In the genomic region with DNA sequence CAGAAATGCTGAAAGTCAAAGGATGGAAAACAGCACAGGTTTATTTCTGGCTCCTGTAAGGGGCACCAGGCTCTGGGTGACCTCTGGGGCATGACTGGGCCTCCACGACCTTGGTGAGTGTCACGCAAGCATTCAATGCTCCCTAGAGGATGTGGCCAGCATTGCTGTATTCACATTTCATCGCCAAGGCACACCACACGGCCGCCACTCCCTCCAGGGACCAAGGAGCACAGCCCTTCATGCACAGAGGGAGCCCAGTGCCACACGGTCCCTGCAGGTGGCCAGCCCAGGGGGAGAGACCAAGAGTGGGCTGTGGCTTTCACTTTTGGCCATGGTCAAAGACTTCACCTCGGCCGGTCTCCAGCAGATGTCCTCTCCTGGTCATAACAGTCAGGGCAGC, we compare ENCODE assay signal across 13 cellular contexts.
DNase-seq lines count a peak whose midpoint lies in the region; ATAC-seq, FAIRE-seq and TF ChIP-seq lines count a peak whose summit lies in the region.
"Had no signal": no experiment of that assay in that cellular context is flagged by ENCODE, and none has a peak within 500 bp of the region (broad histone marks: within the 10 kb centered on the region; RNA-seq: fewer than 3 reads in every experiment).

No MANE protein-coding gene starts in this region.

- no peak overlapping the region for H3K23ac ChIP-seq in H1 (ENCODE audit: insufficient read length)

- H3K36me3 Mint-ChIP-seq in activated CD8-positive, alpha-beta T cell treated with anti-CD3 and anti-CD28 coated beads for 36 hours (ENCODE audit: low read depth): no peaks in the 10 kb centered on the region
- no peaks in the 10 kb centered on the region for H3K36me3 Mint-ChIP-seq in activated CD8-positive, alpha-beta T cell treated with anti-CD3 and anti-CD28 coated beads, Interleukin-2, amount 10 ng/mL, durations not matched to agents 7 days and 5 days (ENCODE audit: low read depth)
- no peaks in the 10 kb centered on the region for H3K36me3 Mint-ChIP-seq in stimulated activated effector memory CD8-positive, alpha-beta T cell treated with anti-CD3 and anti-CD28 coated beads, Interleukin-12 subunit alpha, Interleukin-12 subunit beta, amount 100 ng/mL, for 72 hours
- no peaks in the 10 kb centered on the region for H3K36me3 Mint-ChIP-seq in CD14-positive monocyte

- no peak overlapping the region for H2AFZ ChIP-seq in H1 (ENCODE audit: low read length)

- no peak overlapping the region for H2AK5ac ChIP-seq in H1 (ENCODE audit: low read depth, low read length)

- TF ChIP-seq RAD21 in H1 (IDR thresholded peaks at IDR 0.05 in 1 of 2, conservative IDR thresholded peaks at IDR 0.05 in 1 of 2; ENCODE audit: low read depth in 2 of 2, low read length in 2 of 2): peak; percentile 56 to 70

- no peaks in the 10 kb centered on the region for H3K9me3 Mint-ChIP-seq in activated CD8-positive, alpha-beta T cell treated with anti-CD3 and anti-CD28 coated beads for 36 hours
- H3K9me3 Mint-ChIP-seq in activated CD8-positive, alpha-beta T cell treated with anti-CD3 and anti-CD28 coated beads, Interleukin-2, amount 10 ng/mL, durations not matched to agents 7 days and 5 days (ENCODE audit: insufficient read depth): no peaks in the 10 kb centered on the region
- no peaks in the 10 kb centered on the region for H3K9me3 Mint-ChIP-seq in stimulated activated effector memory CD8-positive, alpha-beta T cell treated with anti-CD3 and anti-CD28 coated beads, Interleukin-12 subunit alpha, Interleukin-12 subunit beta, amount 100 ng/mL, for 72 hours
- H3K9me3 Mint-ChIP-seq in CD14-positive monocyte: peaks cover 0 to 1% (median 0%) of the 10 kb centered on the region in 7 donors
- H3K9me3 Mint-ChIP-seq: central memory CD8-positive, alpha-beta T cell had no signal

- intact Hi-C loops in activated CD8-positive, alpha-beta T cell treated with anti-CD3 and anti-CD28 coated beads for 36 hours (cut with micrococcal nuclease): no loop called here
- intact Hi-C loops in CD14-positive monocyte (cut with micrococcal nuclease): no loop called here

- no peak overlapping the region for H2BK15ac ChIP-seq in H1 (ENCODE audit: low read length)

- H3K79me2 ChIP-seq in H1 (ENCODE audit: control insufficient read depth in 1 of 2, insufficient read depth in 2 of 2, low read length in 2 of 2): no peaks in the 10 kb centered on the region

- no peak for TF ChIP-seq CTCF in activated CD8-positive, alpha-beta T cell treated with anti-CD3 and anti-CD28 coated beads for 36 hours (IDR thresholded peaks at IDR 0.05)
- peak; percentile 36 to 43 (median 41) for TF ChIP-seq CTCF in H1 (IDR thresholded peaks at IDR 0.05; ENCODE audit: control extremely low read depth in 1 of 3, insufficient read depth in 1 of 3, low read depth in 1 of 3, low read length in 3 of 3)
- TF ChIP-seq CTCF in CD14-positive monocyte (IDR thresholded peaks at IDR 0.05): no peak
- no peak for TF ChIP-seq CTCF in suprapubic skin (IDR thresholded peaks at IDR 0.05)

- FAIRE-seq in H1 (lab: Jason Lieb, UNC): no peak
- FAIRE-seq: keratinocyte had no signal

- H4K5ac ChIP-seq in H1 (ENCODE audit: insufficient read length, low read depth, low read length): no peak overlapping the region

- H3K4me1 ChIP-seq in H1 (replicated peaks in 1 of 4; ENCODE audit: control insufficient read depth in 3 of 4, insufficient read depth in 4 of 4, low read length in 3 of 4) (peaks cover 0 to 10% (median 2%) of the 10 kb centered on the region in 4 experiments; a peak in 5 of 7 replicates), suprapubic skin (peaks cover 18% of the 10 kb centered on the region)

- H4K91ac ChIP-seq in H1 (replicated peaks; ENCODE audit: insufficient read length, low read length): no peak overlapping the region

- no peak overlapping the region for H3K4ac ChIP-seq in H1 (replicated peaks; ENCODE audit: insufficient read length, low read depth, low read length)

- TF ChIP-seq EP300 in H1 (IDR thresholded peaks at IDR 0.05; ENCODE audit: borderline replicate concordance in 1 of 2, low read depth in 2 of 2, low read length in 2 of 2) (no peak), suprapubic skin (IDR thresholded peaks at IDR 0.05) (no peak)

- 88% methylated on average over 8 of the region's 8 CpGs; no CpG with 5 or more reads in 1 of the 2 experiments for WGBS in H1 (ENCODE audit: extremely low coverage in 1 of 2, insufficient coverage in 1 of 2, insufficient read length in 1 of 2, insufficient replicate concordance in 2 of 2, low coverage in 1 of 2, low lambda C conversion rate in 2 of 2, missing lambda C conversion rate in 1 of 2), 2 experiments
- WGBS in suprapubic skin: 72% methylated on average over 5 of the region's 8 CpGs

- H3K27ac Mint-ChIP-seq in activated CD8-positive, alpha-beta T cell treated with anti-CD3 and anti-CD28 coated beads for 36 hours: no peak overlapping the region
- H3K27ac Mint-ChIP-seq in activated CD8-positive, alpha-beta T cell treated with anti-CD3 and anti-CD28 coated beads, Interleukin-2, amount 10 ng/mL, durations not matched to agents 7 days and 5 days: no peak overlapping the region
- no peak overlapping the region for H3K27ac Mint-ChIP-seq in stimulated activated effector memory CD8-positive, alpha-beta T cell treated with anti-CD3 and anti-CD28 coated beads, Interleukin-12 subunit alpha, Interleukin-12 subunit beta, amount 100 ng/mL, for 72 hours
- no peak overlapping the region for H3K27ac Mint-ChIP-seq in CD14-positive monocyte

- no peaks in the 10 kb centered on the region for H3K9me3 ChIP-seq in H1 (ENCODE audit: insufficient read depth in 2 of 2, low read depth in 1 of 2, low read length in 1 of 2)
- H3K9me3 ChIP-seq in suprapubic skin: no peaks in the 10 kb centered on the region
- H3K9me3 ChIP-seq: thyroid gland had no signal

- H3K27ac ChIP-seq in H1 (ENCODE audit: low read depth, low read length) (no peak overlapping the region), suprapubic skin (no peak overlapping the region)
- H3K27ac ChIP-seq: thyroid gland had no signal

- DNase-seq in activated CD8-positive, alpha-beta T cell treated with anti-CD3 and anti-CD28 coated beads for 36 hours: peak; percentile 24
- DNase-seq in activated CD8-positive, alpha-beta T cell treated with anti-CD3 and anti-CD28 coated beads, Interleukin-2, amount 10 ng/mL, durations not matched to agents 7 days and 5 days: no peak
- peak; percentile 11 for DNase-seq in NCI-H2171 (lab: John Stamatoyannopoulos, UW)
- no peak for DNase-seq in H1 (ENCODE audit: low read depth in 1 of 2, low spot score in 2 of 2)
- DNase-seq in stimulated activated effector memory CD8-positive, alpha-beta T cell treated with anti-CD3 and anti-CD28 coated beads, Interleukin-12 subunit alpha, Interleukin-12 subunit beta, amount 100 ng/mL, for 72 hours (ENCODE audit: low spot score in 2 of 2): no peak
- no peak for DNase-seq in CD14-positive monocyte (ENCODE audit: low spot score)
- DNase-seq in suprapubic skin (ENCODE audit: low spot score in 2 of 2): no peak
- DNase-seq in activated CD8-positive, alpha-beta memory T cell treated with anti-CD3 and anti-CD28 coated beads, Interleukin-2, amount 50 U/mL, for 4 hours: no peak
- DNase-seq: IMR-90, occipital lobe, thyroid gland had no signal

- no peak overlapping the region for H3K14ac ChIP-seq in H1 (ENCODE audit: insufficient read length)

- no peak overlapping the region for H3K4me3 Mint-ChIP-seq in activated CD8-positive, alpha-beta T cell treated with anti-CD3 and anti-CD28 coated beads for 36 hours
- no peak overlapping the region for H3K4me3 Mint-ChIP-seq in activated CD8-positive, alpha-beta T cell treated with anti-CD3 and anti-CD28 coated beads, Interleukin-2, amount 10 ng/mL, durations not matched to agents 7 days and 5 days
- no peak overlapping the region for H3K4me3 Mint-ChIP-seq in stimulated activated effector memory CD8-positive, alpha-beta T cell treated with anti-CD3 and anti-CD28 coated beads, Interleukin-12 subunit alpha, Interleukin-12 subunit beta, amount 100 ng/mL, for 72 hours
- no peak overlapping the region for H3K4me3 Mint-ChIP-seq in CD14-positive monocyte
- H3K4me3 Mint-ChIP-seq: central memory CD8-positive, alpha-beta T cell had no signal

- H2BK120ac ChIP-seq in H1 (replicated peaks; ENCODE audit: low read depth, low read length): no peak overlapping the region

- 0 out of 2 replicates have a peak overlapping the region, but pooled peaks have one; percentile 10 for H2BK12ac ChIP-seq in H1 (ENCODE audit: low read depth, low read length)

- no peaks in the 10 kb centered on the region for H3K4me1 Mint-ChIP-seq in activated CD8-positive, alpha-beta T cell treated with anti-CD3 and anti-CD28 coated beads for 36 hours (ENCODE audit: low read depth)
- no peaks in the 10 kb centered on the region for H3K4me1 Mint-ChIP-seq in activated CD8-positive, alpha-beta T cell treated with anti-CD3 and anti-CD28 coated beads, Interleukin-2, amount 10 ng/mL, durations not matched to agents 7 days and 5 days (ENCODE audit: low read depth)
- H3K4me1 Mint-ChIP-seq in stimulated activated effector memory CD8-positive, alpha-beta T cell treated with anti-CD3 and anti-CD28 coated beads, Interleukin-12 subunit alpha, Interleukin-12 subunit beta, amount 100 ng/mL, for 72 hours: peaks cover 13% of the 10 kb centered on the region
- no peaks in the 10 kb centered on the region for H3K4me1 Mint-ChIP-seq in CD14-positive monocyte

- H3K27me3 ChIP-seq in H1 (replicated peaks in 1 of 4; ENCODE audit: control insufficient read depth in 3 of 4, extremely low read depth in 1 of 4, insufficient read depth in 3 of 4, low read length in 3 of 4): no peaks in the 10 kb centered on the region; a peak in 3 of 7 replicates
- no peaks in the 10 kb centered on the region for H3K27me3 ChIP-seq in suprapubic skin
- H3K27me3 ChIP-seq: thyroid gland had no signal

- H3K27me3 Mint-ChIP-seq in activated CD8-positive, alpha-beta T cell treated with anti-CD3 and anti-CD28 coated beads for 36 hours: no peaks in the 10 kb centered on the region
- H3K27me3 Mint-ChIP-seq in activated CD8-positive, alpha-beta T cell treated with anti-CD3 and anti-CD28 coated beads, Interleukin-2, amount 10 ng/mL, durations not matched to agents 7 days and 5 days (ENCODE audit: low read depth): peaks cover 16% of the 10 kb centered on the region
- peaks cover 3 to 13% (median 6%) of the 10 kb centered on the region in 3 donors for H3K27me3 Mint-ChIP-seq in CD14-positive monocyte (ENCODE audit: low read depth in 3 of 3)
- H3K27me3 Mint-ChIP-seq: central memory CD8-positive, alpha-beta T cell had no signal

- H4K20me1 ChIP-seq in H1 (replicated peaks in 1 of 2; ENCODE audit: control insufficient read depth in 1 of 2, insufficient read depth in 2 of 2, low read length in 2 of 2): no peaks in the 10 kb centered on the region

- no peak overlapping the region for H3K9ac ChIP-seq in H1 (replicated peaks in 1 of 4; ENCODE audit: extremely low read depth in 1 of 4, low read depth in 3 of 4, low read length in 3 of 4)

- H2BK20ac ChIP-seq in H1 (ENCODE audit: low read length): no peak overlapping the region

- H3K4me3 ChIP-seq in H1 (ENCODE audit: extremely low read depth in 1 of 4, insufficient read depth in 2 of 4, low read depth in 3 of 4, low read length in 4 of 4): no peak overlapping the region
- H3K4me3 ChIP-seq in suprapubic skin: no peak overlapping the region
- H3K4me3 ChIP-seq: thyroid gland had no signal

- H4K8ac ChIP-seq in H1 (ENCODE audit: extremely low read depth, insufficient read depth, low read length): no peak overlapping the region

- no peaks in the 10 kb centered on the region for H3K36me3 ChIP-seq in H1 (ENCODE audit: control insufficient read depth in 2 of 4, insufficient read depth in 4 of 4, low read length in 3 of 4)
- no peaks in the 10 kb centered on the region for H3K36me3 ChIP-seq in suprapubic skin
- H3K36me3 ChIP-seq: thyroid gland had no signal

- CTCF ChIA-PET in activated CD8-positive, alpha-beta T cell treated with anti-CD3 and anti-CD28 coated beads for 36 hours (lab: Charles Lee): no interaction called here
- CTCF ChIA-PET in activated CD8-positive, alpha-beta T cell treated with anti-CD3 and anti-CD28 coated beads, Interleukin-2, amount 10 ng/mL, durations not matched to agents 7 days and 5 days (lab: Charles Lee): no interaction called here
- CTCF ChIA-PET in H1 (lab: Charles Lee; ENCODE audit: partially characterized antibody): interaction anchor here (0.6 to 1.5 kb wide), 4 partner anchors 72 to 279 kb away, joined by 3 to 5 read pairs (median 4); no protein-coding TSS in a partner anchor

- H2BK5ac ChIP-seq in H1 (ENCODE audit: low read depth, low read length): no peak overlapping the region

- H3K56ac ChIP-seq in H1 (replicated peaks; ENCODE audit: insufficient read length, low read depth, low read length): no peak overlapping the region

- no peak overlapping the region for H3K18ac ChIP-seq in H1 (ENCODE audit: extremely low read depth, low read length)

- ATAC-seq in activated CD8-positive, alpha-beta T cell treated with anti-CD3 and anti-CD28 coated beads for 36 hours: peak; percentile 64
- no peak for ATAC-seq in activated CD8-positive, alpha-beta T cell treated with anti-CD3 and anti-CD28 coated beads, Interleukin-2, amount 10 ng/mL, durations not matched to agents 7 days and 5 days
- ATAC-seq in stimulated activated effector memory CD8-positive, alpha-beta T cell treated with anti-CD3 and anti-CD28 coated beads, Interleukin-12 subunit alpha, Interleukin-12 subunit beta, amount 100 ng/mL, for 72 hours: peak; percentile 51

- no peak overlapping the region for H3K4me2 ChIP-seq in H1 (ENCODE audit: insufficient read depth in 1 of 2, low read depth in 2 of 2, low read length in 2 of 2)

- no peaks in the 10 kb centered on the region for H3K79me1 ChIP-seq in H1 (ENCODE audit: low read depth, low read length)

- TF ChIP-seq POLR2A in H1 (IDR thresholded peaks at IDR 0.05; ENCODE audit: control extremely low read depth in 1 of 2, low read depth in 2 of 2, low read length in 2 of 2) (no peak), suprapubic skin (IDR thresholded peaks at IDR 0.05) (no peak)

- POLR2A ChIA-PET in activated CD8-positive, alpha-beta T cell treated with anti-CD3 and anti-CD28 coated beads for 36 hours (lab: Charles Lee): no interaction called here
- POLR2A ChIA-PET in activated CD8-positive, alpha-beta T cell treated with anti-CD3 and anti-CD28 coated beads, Interleukin-2, amount 10 ng/mL, durations not matched to agents 7 days and 5 days (lab: Charles Lee): no interaction called here
- POLR2A ChIA-PET in H1 (lab: Charles Lee; ENCODE audit: partially characterized antibody): interaction anchor here (0.8 to 1.5 kb wide), 2 partner anchors 10 to 14 kb away, joined by 3 read pairs; no protein-coding TSS in a partner anchor

- no peaks in the 10 kb centered on the region; the same call in 1 of the 2 replicates for H3K23me2 ChIP-seq in H1 (ENCODE audit: low read depth, low read length)

Comparison
In these comparisons a context has a peak if more than half of its experiments do, and no peak if none do; other contexts are left out.
1. DNase-seq: peak in activated CD8-positive, alpha-beta T cell treated with anti-CD3 and anti-CD28 coated beads for 36 hours (single experiment) and NCI-H2171 (single experiment); none in activated CD8-positive, alpha-beta T cell treated with anti-CD3 and anti-CD28 coated beads, Interleukin-2, amount 10 ng/mL, durations not matched to agents 7 days and 5 days (single experiment), H1 (0 of 2), stimulated activated effector memory CD8-positive, alpha-beta T cell treated with anti-CD3 and anti-CD28 coated beads, Interleukin-12 subunit alpha, Interleukin-12 subunit beta, amount 100 ng/mL, for 72 hours (0 of 2), CD14-positive monocyte (single experiment), suprapubic skin (0 of 2) and activated CD8-positive, alpha-beta memory T cell treated with anti-CD3 and anti-CD28 coated beads, Interleukin-2, amount 50 U/mL, for 4 hours (single experiment).
2. CTCF ChIP-seq: peak in H1 (3 of 3); none in activated CD8-positive, alpha-beta T cell treated with anti-CD3 and anti-CD28 coated beads for 36 hours (single experiment), CD14-positive monocyte (single experiment) and suprapubic skin (0 of 2).